In the genomic region with DNA sequence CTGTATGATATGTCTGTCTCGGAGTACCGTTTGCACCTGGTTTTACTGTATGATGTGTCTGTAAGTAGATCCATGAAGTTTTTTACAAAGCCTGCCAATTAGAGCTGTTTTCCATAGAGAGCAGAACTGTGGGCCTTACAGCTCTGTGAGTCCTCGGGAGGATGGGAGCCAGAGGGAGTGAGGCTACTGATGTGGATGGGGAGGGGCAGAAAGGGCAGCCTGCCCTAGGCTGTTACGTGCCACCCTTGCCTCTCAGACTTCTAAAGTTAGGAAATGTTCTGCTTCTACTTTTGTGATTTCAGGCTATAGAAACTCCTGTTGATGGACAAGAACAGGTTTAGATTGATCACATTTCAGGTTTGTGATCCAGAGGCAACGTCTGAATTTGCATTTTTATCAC, we compare ENCODE assay signal across 26 cellular contexts.
A peak's percentile ranks its signal among the peaks of the same experiment; 100 is the strongest.
DNase-seq lines count a peak whose midpoint lies in the region; ATAC-seq and TF ChIP-seq lines count a peak whose summit lies in the region.
"Had no signal": no experiment of that assay in that cellular context is flagged by ENCODE, and none has a peak within 500 bp of the region (broad histone marks: within the 10 kb centered on the region; RNA-seq: fewer than 3 reads in every experiment).

No MANE protein-coding gene starts in this region.

- H3K9ac ChIP-seq in BLaER1 treated with 17β-estradiol and CSF1 and Interleukin-3, amounts not matched to agents 10 nM and 100 nM, result peak overlapping the region in 1 of 11 experiments; percentile 7; a peak in 3 of 22 replicates

- POLR2A ChIA-PET in activated CD4-positive, alpha-beta T cell treated with anti-CD3 and anti-CD28 coated beads, Interleukin-2, amount 10 ng/mL, durations not matched to agents 7 days and 5 days (lab: Charles Lee), result no interaction called here

- no peaks in the 10 kb centered on the region for H3K27me3 ChIP-seq in BLaER1 treated with 17β-estradiol and CSF1 and Interleukin-3, amounts not matched to agents 10 nM and 100 nM

- H3K36me3 Mint-ChIP-seq in activated CD4-positive, alpha-beta T cell treated with anti-CD3 and anti-CD28 coated beads, Interleukin-2, amount 10 ng/mL, durations not matched to agents 7 days and 5 days (ENCODE audit: low read depth), result peaks cover 66% of the 10 kb centered on the region
- no peaks in the 10 kb centered on the region for H3K36me3 Mint-ChIP-seq in glutamatergic neuron (ENCODE audit: unreplicated experiment)
- H3K36me3 Mint-ChIP-seq in neural crest cell (ENCODE audit: low read depth), result peaks cover 15% of the 10 kb centered on the region

- no peaks in the 10 kb centered on the region for H3K9me3 Mint-ChIP-seq in activated CD4-positive, alpha-beta T cell treated with anti-CD3 and anti-CD28 coated beads, Interleukin-2, amount 10 ng/mL, durations not matched to agents 7 days and 5 days
- H3K9me3 Mint-ChIP-seq in glutamatergic neuron (ENCODE audit: unreplicated experiment) (no peaks in the 10 kb centered on the region), neural crest cell (no peaks in the 10 kb centered on the region)
- H3K9me3 Mint-ChIP-seq: activated naive CD8-positive, alpha-beta T cell treated with anti-CD3 and anti-CD28 coated beads, Interleukin-2, amount 10 ng/mL, durations not matched to agents 7 days and 5 days; IgD-negative memory B cell had no signal

- DNase-seq in activated CD4-positive, alpha-beta T cell treated with anti-CD3 and anti-CD28 coated beads, Interleukin-2, amount 10 ng/mL, durations not matched to agents 7 days and 5 days, result no peak
- no peak for DNase-seq in activated CD4-positive, alpha-beta T cell treated with anti-CD3 and anti-CD28 coated beads, Interleukin-2, amount 50 U/mL, for 48 hours
- no peak for DNase-seq in glutamatergic neuron
- no peak for DNase-seq in neural crest cell (ENCODE audit: low read depth, low spot score)
- DNase-seq in COR-L47 (lab: John Stamatoyannopoulos, UW), result no peak
- DNase-seq: 8988T; activated naive CD8-positive, alpha-beta T cell treated with anti-CD3 and anti-CD28 coated beads, Interleukin-2, amount 10 ng/mL, durations not matched to agents 7 days and 5 days; activated T-cell treated with anti-CD3 and anti-CD28 coated beads, Interleukin-2, amount 50 U/mL, for 48 hours; aorta; effector memory CD4-positive, alpha-beta T cell; mesendoderm; NCI-H2107; NCI-H345; PC-9; stimulated activated CD4-positive, alpha-beta T cell treated with anti-CD3 and anti-CD28 coated beads, Interleukin-4, amount 100 ng/mL, for 4 hours; T-helper 2 cell had no signal

- CTCF ChIA-PET in activated CD4-positive, alpha-beta T cell treated with anti-CD3 and anti-CD28 coated beads, Interleukin-2, amount 10 ng/mL, durations not matched to agents 7 days and 5 days (lab: Charles Lee), result interaction anchor here (1.2 kb wide), 1 partner anchor 265 kb away, joined by 4 read pairs; no protein-coding TSS in a partner anchor

- H3K4me1 Mint-ChIP-seq in activated CD4-positive, alpha-beta T cell treated with anti-CD3 and anti-CD28 coated beads, Interleukin-2, amount 10 ng/mL, durations not matched to agents 7 days and 5 days, result peaks cover 43% of the 10 kb centered on the region
- H3K4me1 Mint-ChIP-seq in glutamatergic neuron (ENCODE audit: low read depth, unreplicated experiment), result peaks cover 5% of the 10 kb centered on the region
- H3K4me1 Mint-ChIP-seq in neural crest cell, result no peaks in the 10 kb centered on the region

- peaks cover 9 to 41% (median 24%) of the 10 kb centered on the region in 10 experiments; a peak in 17 of 20 replicates for H3K4me1 ChIP-seq in BLaER1 treated with 17β-estradiol and CSF1 and Interleukin-3, amounts not matched to agents 10 nM and 100 nM

- peak overlapping the region in 8 of 11 experiments; percentile 23 to 67 (median 56); a peak in 16 of 22 replicates for H3K4me2 ChIP-seq in BLaER1 treated with 17β-estradiol and CSF1 and Interleukin-3, amounts not matched to agents 10 nM and 100 nM
- H3K4me2 ChIP-seq: PC-9 had no signal

- no peak overlapping the region for H3K4me3 ChIP-seq in BLaER1 treated with 17β-estradiol and CSF1 and Interleukin-3, amounts not matched to agents 10 nM and 100 nM
- H3K4me3 ChIP-seq: coronary artery, PC-9 had no signal

- peak overlapping the region; percentile 21 for H3K27ac Mint-ChIP-seq in activated CD4-positive, alpha-beta T cell treated with anti-CD3 and anti-CD28 coated beads, Interleukin-2, amount 10 ng/mL, durations not matched to agents 7 days and 5 days
- H3K27ac Mint-ChIP-seq in glutamatergic neuron (ENCODE audit: unreplicated experiment) (peak overlapping the region; percentile 34), neural crest cell (ENCODE audit: unreplicated experiment) (peak overlapping the region; percentile 60)
- H3K27ac Mint-ChIP-seq: progenitor cell of endocrine pancreas had no signal

- no peak overlapping the region for H3K4me3 Mint-ChIP-seq in activated CD4-positive, alpha-beta T cell treated with anti-CD3 and anti-CD28 coated beads, Interleukin-2, amount 10 ng/mL, durations not matched to agents 7 days and 5 days
- no peak overlapping the region for H3K4me3 Mint-ChIP-seq in glutamatergic neuron (ENCODE audit: unreplicated experiment)
- H3K4me3 Mint-ChIP-seq in neural crest cell, result no peak overlapping the region
- H3K4me3 Mint-ChIP-seq: activated naive CD8-positive, alpha-beta T cell treated with anti-CD3 and anti-CD28 coated beads, Interleukin-2, amount 10 ng/mL, durations not matched to agents 7 days and 5 days; IgD-negative memory B cell had no signal

- H3K36me3 ChIP-seq in BLaER1 treated with 17β-estradiol and CSF1 and Interleukin-3, amounts not matched to agents 10 nM and 100 nM, result peaks cover 97 to 100% (median 100%) of the 10 kb centered on the region in 11 experiments

- H3K27ac ChIP-seq in BLaER1 treated with 17β-estradiol and CSF1 and Interleukin-3, amounts not matched to agents 10 nM and 100 nM, result peak overlapping the region in 4 of 11 experiments; percentile 5 to 30 (median 18); a peak in 2 of 22 replicates
- H3K27ac ChIP-seq: C4-2B, coronary artery, epithelial cell of prostate, PC-9 had no signal

- TF ChIP-seq CTCF in glutamatergic neuron (IDR thresholded peaks at IDR 0.05; ENCODE audit: partially characterized antibody, unreplicated experiment) (no peak), neural crest cell (conservative IDR thresholded peaks at IDR 0.05) (no peak)

- peaks cover 18 to 82% (median 38%) of the 10 kb centered on the region in 11 experiments; a peak in 15 of 22 replicates for H4K20me1 ChIP-seq in BLaER1 treated with 17β-estradiol and CSF1 and Interleukin-3, amounts not matched to agents 10 nM and 100 nM

- no peak for ATAC-seq in GM18502 (IDR thresholded peaks at IDR 0.05; ENCODE audit: poor library complexity, unreplicated experiment)
- no peak for ATAC-seq in HG03025 (IDR thresholded peaks at IDR 0.05; ENCODE audit: low FRiP score, unreplicated experiment)
- ATAC-seq: activated CD4-positive, CD25-positive, alpha-beta regulatory T cell treated with anti-CD3 and anti-CD28 coated beads, Interleukin-2, amount 50 U/mL, for 24 hours; SK-N-SH treated with all-trans-retinoic acid at 6 μM for 48 hours had no signal

- no peaks in the 10 kb centered on the region for H3K9me3 ChIP-seq in BLaER1 treated with 17β-estradiol and CSF1 and Interleukin-3, amounts not matched to agents 10 nM and 100 nM (replicated peaks in 1 of 11)

- no peaks in the 10 kb centered on the region for H3K27me3 Mint-ChIP-seq in activated CD4-positive, alpha-beta T cell treated with anti-CD3 and anti-CD28 coated beads, Interleukin-2, amount 10 ng/mL, durations not matched to agents 7 days and 5 days
- no peaks in the 10 kb centered on the region for H3K27me3 Mint-ChIP-seq in glutamatergic neuron (ENCODE audit: unreplicated experiment)
- H3K27me3 Mint-ChIP-seq in neural crest cell (ENCODE audit: low read depth), result no peaks in the 10 kb centered on the region
- H3K27me3 Mint-ChIP-seq: activated naive CD8-positive, alpha-beta T cell treated with anti-CD3 and anti-CD28 coated beads, Interleukin-2, amount 10 ng/mL, durations not matched to agents 7 days and 5 days; IgD-negative memory B cell; progenitor cell of endocrine pancreas had no signal
